In genomic region chr4:71120831-71121524, GRCh38 we compare ENCODE assay signal across 39 cellular contexts.
"Had no signal": no experiment of that assay in that cellular context is flagged by ENCODE, and none has a peak within 500 bp of the region (broad histone marks: within the 10 kb centered on the region; RNA-seq: fewer than 3 reads in every experiment).

No MANE protein-coding gene starts in this region.

- H3K36me3 ChIP-seq: adrenal gland, ascending aorta, breast epithelium, cardiac muscle cell, esophagus muscularis mucosa, gastrocnemius medialis, WERI-Rb-1 had no signal

- H3K27me3 ChIP-seq: adrenal gland, ascending aorta, breast epithelium, cardiac muscle cell, dorsolateral prefrontal cortex, esophagus muscularis mucosa, foreskin keratinocyte, gastrocnemius medialis had no signal

- H3K4me3 Mint-ChIP-seq: activated B cell treated with CpG ODN at 0.5 μM for 24 hours; activated CD4-positive, alpha-beta memory T cell treated with anti-CD3 and anti-CD28 coated beads for 36 hours; activated CD4-positive, alpha-beta T cell treated with anti-CD3 and anti-CD28 coated beads, Interleukin-2, amount 10 ng/mL, durations not matched to agents 24 days and 14 days; activated CD8-positive, alpha-beta memory T cell treated with anti-CD3 and anti-CD28 coated beads, Interleukin-2, amount 10 ng/mL, durations not matched to agents 7 days and 5 days; activated CD8-positive, alpha-beta T cell treated with anti-CD3 and anti-CD28 coated beads, Interleukin-2, amount 10 ng/mL, durations not matched to agents 7 days and 5 days; activated naive CD4-positive, alpha-beta T cell treated with anti-CD3 and anti-CD28 coated beads for 36 hours; activated naive CD4-positive, alpha-beta T cell treated with anti-CD3 and anti-CD28 coated beads, Interleukin-2, amount 50 U/mL, for 24 hours; activated naive CD8-positive, alpha-beta T cell treated with anti-CD3 and anti-CD28 coated beads for 36 hours; activated naive CD8-positive, alpha-beta T cell treated with anti-CD3 and anti-CD28 coated beads, Interleukin-2, amount 50 U/mL, for 24 hours; activated T-helper 1 cell treated with anti-CD3 and anti-CD28 coated beads, Interleukin-12 subunit alpha, Interleukin-12 subunit beta, Interleukin-2, Interleukin-4 antibody, amounts not matched to agents 30 ng/mL and 10 ng/mL and 1 ng/mL, durations not matched to agents 14 hours and 24 hours and 36 hours; brain; dendritic cell treated with granulocyte-macrophage colony-stimulating factor and Interleukin-4, amounts not matched to agents 40 ng/mL and 50 ng/mL, for 4 days; endodermal cell; T-cell; T-helper 1 cell treated with Interleukin-12 subunit alpha and Interleukin-12 subunit beta and Interleukin-4 antibody, amounts not matched to agents 30 μg/mL and 1 μg/mL, for 36 hours had no signal

- H3K9me3 ChIP-seq: adrenal gland, ascending aorta, esophagus muscularis mucosa, gastrocnemius medialis had no signal

- ATAC-seq: activated CD4-positive, CD25-positive, alpha-beta regulatory T cell treated with anti-CD3 and anti-CD28 coated beads, Interleukin-2, amount 50 U/mL, for 24 hours; activated CD8-positive, alpha-beta memory T cell treated with anti-CD3 and anti-CD28 coated beads, Interleukin-2, amount 10 ng/mL, durations not matched to agents 7 days and 5 days; activated CD8-positive, alpha-beta T cell treated with anti-CD3 and anti-CD28 coated beads, Interleukin-2, amount 10 ng/mL, durations not matched to agents 7 days and 5 days; activated naive CD8-positive, alpha-beta T cell treated with anti-CD3 and anti-CD28 coated beads, Interleukin-2, amount 50 U/mL, for 24 hours; foreskin keratinocyte; gastrocnemius medialis; T-cell had no signal

- H3K9me3 Mint-ChIP-seq: activated CD4-positive, alpha-beta memory T cell treated with anti-CD3 and anti-CD28 coated beads for 36 hours; activated CD4-positive, alpha-beta T cell treated with anti-CD3 and anti-CD28 coated beads, Interleukin-2, amount 10 ng/mL, durations not matched to agents 24 days and 14 days; activated naive CD4-positive, alpha-beta T cell treated with anti-CD3 and anti-CD28 coated beads for 36 hours; activated naive CD4-positive, alpha-beta T cell treated with anti-CD3 and anti-CD28 coated beads, Interleukin-2, amount 50 U/mL, for 24 hours; activated naive CD8-positive, alpha-beta T cell treated with anti-CD3 and anti-CD28 coated beads for 36 hours; activated naive CD8-positive, alpha-beta T cell treated with anti-CD3 and anti-CD28 coated beads, Interleukin-2, amount 50 U/mL, for 24 hours; activated T-helper 1 cell treated with anti-CD3 and anti-CD28 coated beads, Interleukin-12 subunit alpha, Interleukin-12 subunit beta, Interleukin-2, Interleukin-4 antibody, amounts not matched to agents 30 ng/mL and 10 ng/mL and 1 ng/mL, durations not matched to agents 14 hours and 24 hours and 36 hours; activated T-helper 2 cell treated with anti-CD3 and anti-CD28 coated beads, Interferon-gamma antibody, Interleukin-2, Interleukin-4, amounts not matched to agents 10 μg/mL and 5 μg/mL and 100 μg/mL, durations not matched to agents 14 hours and 24 hours and 36 hours; dendritic cell treated with granulocyte-macrophage colony-stimulating factor and Interleukin-4, amounts not matched to agents 40 ng/mL and 50 ng/mL, for 4 days; T-cell had no signal

- H3K27ac Mint-ChIP-seq: activated B cell treated with CpG ODN at 0.5 μM for 24 hours; activated CD4-positive, alpha-beta memory T cell treated with anti-CD3 and anti-CD28 coated beads for 36 hours; activated CD4-positive, alpha-beta T cell treated with anti-CD3 and anti-CD28 coated beads, Interleukin-2, amount 10 ng/mL, durations not matched to agents 24 days and 14 days; activated CD8-positive, alpha-beta memory T cell treated with anti-CD3 and anti-CD28 coated beads, Interleukin-2, amount 10 ng/mL, durations not matched to agents 7 days and 5 days; activated CD8-positive, alpha-beta T cell treated with anti-CD3 and anti-CD28 coated beads, Interleukin-2, amount 10 ng/mL, durations not matched to agents 7 days and 5 days; activated naive CD4-positive, alpha-beta T cell treated with anti-CD3 and anti-CD28 coated beads for 36 hours; activated naive CD8-positive, alpha-beta T cell treated with anti-CD3 and anti-CD28 coated beads for 36 hours; activated naive CD8-positive, alpha-beta T cell treated with anti-CD3 and anti-CD28 coated beads, Interleukin-2, amount 50 U/mL, for 24 hours; activated T-helper 1 cell treated with anti-CD3 and anti-CD28 coated beads, Interleukin-12 subunit alpha, Interleukin-12 subunit beta, Interleukin-2, Interleukin-4 antibody, amounts not matched to agents 30 ng/mL and 10 ng/mL and 1 ng/mL, durations not matched to agents 14 hours and 24 hours and 36 hours; activated T-helper 2 cell treated with anti-CD3 and anti-CD28 coated beads, Interferon-gamma antibody, Interleukin-2, Interleukin-4, amounts not matched to agents 10 μg/mL and 5 μg/mL and 100 μg/mL, durations not matched to agents 14 hours and 24 hours and 36 hours; brain; dendritic cell treated with granulocyte-macrophage colony-stimulating factor and Interleukin-4, amounts not matched to agents 40 ng/mL and 50 ng/mL, for 4 days; endodermal cell; T-cell; T-helper 1 cell treated with Interleukin-12 subunit alpha and Interleukin-12 subunit beta and Interleukin-4 antibody, amounts not matched to agents 30 μg/mL and 1 μg/mL, for 36 hours had no signal

- H3K27ac ChIP-seq: adrenal gland, ascending aorta, breast epithelium, cardiac muscle cell, coronary artery, dorsolateral prefrontal cortex, esophagus muscularis mucosa, foreskin keratinocyte, gastrocnemius medialis, WERI-Rb-1 had no signal

- H3K27me3 Mint-ChIP-seq: activated CD4-positive, alpha-beta T cell treated with anti-CD3 and anti-CD28 coated beads, Interleukin-2, amount 10 ng/mL, durations not matched to agents 24 days and 14 days; activated CD8-positive, alpha-beta memory T cell treated with anti-CD3 and anti-CD28 coated beads, Interleukin-2, amount 10 ng/mL, durations not matched to agents 7 days and 5 days; activated naive CD8-positive, alpha-beta T cell treated with anti-CD3 and anti-CD28 coated beads for 36 hours; activated naive CD8-positive, alpha-beta T cell treated with anti-CD3 and anti-CD28 coated beads, Interleukin-2, amount 50 U/mL, for 24 hours; dendritic cell treated with granulocyte-macrophage colony-stimulating factor and Interleukin-4, amounts not matched to agents 40 ng/mL and 50 ng/mL, for 4 days had no signal

- H3K4me3 ChIP-seq: adrenal gland, ascending aorta, breast epithelium, cardiac muscle cell, coronary artery, dorsolateral prefrontal cortex, esophagus muscularis mucosa, gastrocnemius medialis had no signal

- H3K4me1 ChIP-seq: adrenal gland, ascending aorta, breast epithelium, esophagus muscularis mucosa, foreskin keratinocyte, gastrocnemius medialis had no signal

- DNase-seq: activated B cell treated with CpG ODN at 0.5 μM for 24 hours; activated CD4-positive, alpha-beta memory T cell treated with anti-CD3 and anti-CD28 coated beads for 36 hours; activated CD4-positive, alpha-beta T cell treated with anti-CD3 and anti-CD28 coated beads, Interleukin-2, amount 10 ng/mL, durations not matched to agents 24 days and 14 days; activated CD8-positive, alpha-beta memory T cell treated with anti-CD3 and anti-CD28 coated beads, Interleukin-2, amount 10 ng/mL, durations not matched to agents 7 days and 5 days; activated CD8-positive, alpha-beta memory T cell treated with anti-CD3 and anti-CD28 coated beads, Interleukin-2, amount 50 U/mL, for 4 hours; activated CD8-positive, alpha-beta T cell treated with anti-CD3 and anti-CD28 coated beads, Interleukin-2, amount 10 ng/mL, durations not matched to agents 7 days and 5 days; activated effector memory CD4-positive, alpha-beta T cell treated with anti-CD3 and anti-CD28 coated beads, Interleukin-2, amount 50 U/mL, for 16 hours; activated naive CD4-positive, alpha-beta T cell treated with anti-CD3 and anti-CD28 coated beads for 36 hours; activated naive CD8-positive, alpha-beta T cell treated with anti-CD3 and anti-CD28 coated beads for 36 hours; activated naive CD8-positive, alpha-beta T cell treated with anti-CD3 and anti-CD28 coated beads, Interleukin-2, amount 50 U/mL, for 24 hours; activated T-cell treated with anti-CD3 and anti-CD28 coated beads, Interleukin-2, amount 50 U/mL, for 1 hour; activated T-cell treated with anti-CD3 and anti-CD28 coated beads, Interleukin-2, amount 50 U/mL, for 48 hours; adrenal gland; amygdala; central memory CD4-positive, alpha-beta T cell; cerebellar nuclear complex; dorsolateral prefrontal cortex; effector memory CD4-positive, alpha-beta T cell; endodermal cell; erythroblast; foreskin keratinocyte; gastrocnemius medialis; glutamatergic neuron; SW 1271; T-cell; T1000; WERI-Rb-1 had no signal

- H3K4me1 Mint-ChIP-seq: activated B cell treated with CpG ODN at 0.5 μM for 24 hours; activated CD4-positive, alpha-beta T cell treated with anti-CD3 and anti-CD28 coated beads, Interleukin-2, amount 10 ng/mL, durations not matched to agents 24 days and 14 days; activated CD8-positive, alpha-beta memory T cell treated with anti-CD3 and anti-CD28 coated beads, Interleukin-2, amount 10 ng/mL, durations not matched to agents 7 days and 5 days; activated naive CD4-positive, alpha-beta T cell treated with anti-CD3 and anti-CD28 coated beads, Interleukin-2, amount 50 U/mL, for 24 hours; activated naive CD8-positive, alpha-beta T cell treated with anti-CD3 and anti-CD28 coated beads for 36 hours; activated naive CD8-positive, alpha-beta T cell treated with anti-CD3 and anti-CD28 coated beads, Interleukin-2, amount 50 U/mL, for 24 hours; brain; endodermal cell had no signal
